ENCODE assay signal across 20 cellular contexts in the genomic region with DNA sequence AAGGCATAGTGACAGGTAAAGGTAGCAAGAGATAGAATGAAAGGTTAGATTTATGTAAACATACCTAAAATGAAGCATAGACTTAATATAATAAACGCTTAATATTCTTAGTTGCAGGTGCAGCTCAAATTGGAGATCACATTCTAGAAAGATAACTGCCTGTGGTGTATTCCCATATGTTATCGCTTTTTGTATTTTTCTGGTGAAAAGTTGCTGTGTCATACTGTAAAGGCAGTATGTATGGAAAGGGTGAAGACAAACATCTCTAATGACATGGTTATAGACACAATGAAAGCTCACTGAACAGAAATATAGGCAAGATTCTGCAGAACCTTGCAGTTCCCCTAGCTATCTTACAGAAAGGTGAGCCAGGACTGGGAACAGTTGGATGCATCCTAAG.
"Had no signal": no experiment of that assay in that cellular context is flagged by ENCODE, and none has a peak within 500 bp of the region (broad histone marks: within the 10 kb centered on the region; RNA-seq: fewer than 3 reads in every experiment).

No MANE protein-coding gene starts in this region.

- DNase-seq: dermis blood vessel endothelial cell; dorsolateral prefrontal cortex; effector CD4-positive, alpha-beta T cell; effector memory CD4-positive, alpha-beta T cell; esophagus squamous epithelium; foreskin fibroblast; foreskin melanocyte; gastrocnemius medialis; glutamatergic neuron; head of caudate nucleus; heart right ventricle; hippocampal formation; left cardiac atrium; left lung; left ventricle myocardium superior; lower lobe of right lung; mesenchymal stem cell; midbrain had no signal

- H3K27ac ChIP-seq: coronary artery, dorsolateral prefrontal cortex, esophagus squamous epithelium, gastrocnemius medialis, heart right ventricle, left lung, lower lobe of right lung had no signal

- H3K36me3 ChIP-seq: gastrocnemius medialis, left lung, lower lobe of right lung had no signal

- ATAC-seq: esophagus mucosa, gastrocnemius medialis, heart right ventricle, left cardiac atrium, left lung, left ventricle myocardium superior, lower lobe of right lung had no signal

- H3K9me3 ChIP-seq: esophagus squamous epithelium, gastrocnemius medialis, heart right ventricle, left lung, lower lobe of right lung had no signal

- H3K4me3 ChIP-seq: coronary artery, dorsolateral prefrontal cortex, esophagus squamous epithelium, gastrocnemius medialis, heart right ventricle, left lung, lower lobe of right lung had no signal

- H3K4me1 ChIP-seq: esophagus squamous epithelium, gastrocnemius medialis, left lung, lower lobe of right lung had no signal

- H3K27me3 ChIP-seq: dorsolateral prefrontal cortex, esophagus squamous epithelium, gastrocnemius medialis, heart right ventricle, left lung had no signal
